In the genomic region with DNA sequence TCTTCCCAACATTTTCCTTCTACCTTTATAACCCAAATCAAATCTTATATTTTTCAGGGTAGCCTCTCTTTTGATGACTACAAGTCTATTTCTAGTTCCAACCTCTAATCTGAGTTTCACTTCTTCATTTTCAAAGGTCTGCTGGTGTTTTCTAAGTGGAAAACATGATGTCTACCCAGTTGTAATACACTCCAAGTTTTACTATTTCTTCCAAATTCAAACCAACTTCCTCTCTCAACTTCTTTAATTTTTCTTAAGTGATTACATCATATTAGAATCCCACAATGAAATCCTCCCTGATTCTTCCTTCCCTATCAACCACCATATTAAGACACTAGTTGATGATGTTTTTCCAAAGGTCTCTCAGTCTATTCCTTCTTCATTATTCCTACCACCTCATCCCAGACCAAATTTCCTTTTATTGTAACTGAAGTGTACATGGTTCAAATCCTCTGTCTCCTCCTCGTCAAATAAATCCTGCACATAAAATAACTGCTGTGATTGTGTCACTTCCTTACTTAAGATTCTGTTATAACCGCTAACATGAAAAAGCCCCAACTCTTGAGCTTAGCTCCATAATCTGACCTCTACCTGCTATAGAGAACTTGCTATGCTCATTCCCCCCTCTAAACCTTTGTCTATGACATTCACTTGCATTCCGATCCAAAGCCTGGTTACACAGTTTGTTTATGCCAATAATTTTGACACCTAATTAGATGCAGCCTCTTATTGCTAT, we compare ENCODE assay signal across 14 cellular contexts.
A peak's percentile ranks its signal among the peaks of the same experiment; 100 is the strongest.
DNase-seq lines count a peak whose midpoint lies in the region; ATAC-seq lines count a peak whose summit lies in the region.
"Had no signal": no experiment of that assay in that cellular context is flagged by ENCODE, and none has a peak within 500 bp of the region (broad histone marks: within the 10 kb centered on the region; RNA-seq: fewer than 3 reads in every experiment).

No MANE protein-coding gene starts in this region.

- H3K4me3 Mint-ChIP-seq in T-helper 2 cell treated with Interferon-gamma antibody and Interleukin-4, amounts not matched to agents 5 μg/mL and 100 μg/mL, for 36 hours = no peak overlapping the region
- H3K4me3 Mint-ChIP-seq: mesothelial cell of epicardium had no signal

- no peaks in the 10 kb centered on the region for H3K9me3 Mint-ChIP-seq in T-helper 2 cell treated with Interferon-gamma antibody and Interleukin-4, amounts not matched to agents 5 μg/mL and 100 μg/mL, for 36 hours

- no peaks in the 10 kb centered on the region for H3K4me1 Mint-ChIP-seq in T-helper 2 cell treated with Interferon-gamma antibody and Interleukin-4, amounts not matched to agents 5 μg/mL and 100 μg/mL, for 36 hours (ENCODE audit: low read depth)
- H3K4me1 Mint-ChIP-seq: mesothelial cell of epicardium had no signal

- DNase-seq in Kasumi-1 (lab: John Stamatoyannopoulos, UW) (peak; percentile 84), midbrain (lab: John Stamatoyannopoulos, UW) (peak; percentile 25), NCI-H2029 (lab: John Stamatoyannopoulos, UW) (no peak), glomerular visceral epithelial cell (ENCODE audit: extremely low spot score) (no peak)
- no peak for DNase-seq in T-helper 2 cell treated with Interferon-gamma antibody and Interleukin-4, amounts not matched to agents 5 μg/mL and 100 μg/mL, for 36 hours (ENCODE audit: low spot score)
- DNase-seq: IMR-90, NCI-H446 treated with DMSO at 0.1 percent for 48 hours, small intestine, stomach, T-helper 1 cell had no signal

- no peaks in the 10 kb centered on the region for H3K36me3 Mint-ChIP-seq in T-helper 2 cell treated with Interferon-gamma antibody and Interleukin-4, amounts not matched to agents 5 μg/mL and 100 μg/mL, for 36 hours (ENCODE audit: low read depth)
- H3K36me3 Mint-ChIP-seq: mesothelial cell of epicardium had no signal

- H3K27me3 Mint-ChIP-seq in T-helper 2 cell treated with Interferon-gamma antibody and Interleukin-4, amounts not matched to agents 5 μg/mL and 100 μg/mL, for 36 hours (ENCODE audit: low read depth) = no peaks in the 10 kb centered on the region

- H3K27ac Mint-ChIP-seq in T-helper 2 cell treated with Interferon-gamma antibody and Interleukin-4, amounts not matched to agents 5 μg/mL and 100 μg/mL, for 36 hours = no peak overlapping the region
- H3K27ac Mint-ChIP-seq: mesothelial cell of epicardium had no signal

- ATAC-seq in GM18520 (IDR thresholded peaks at IDR 0.05; ENCODE audit: unreplicated experiment) = peak; percentile 45
- ATAC-seq in HG02623 (IDR thresholded peaks at IDR 0.05; ENCODE audit: unreplicated experiment) = peak; percentile 79
- ATAC-seq in GM19463 (IDR thresholded peaks at IDR 0.05; ENCODE audit: unreplicated experiment) = no peak

Comparison
In these comparisons a context has a peak if more than half of its experiments do, and no peak if none do; other contexts are left out.
1. DNase-seq: peak in Kasumi-1 (2 of 2) and midbrain (single experiment); none in NCI-H2029 (single experiment), glomerular visceral epithelial cell (single experiment) and T-helper 2 cell treated with Interferon-gamma antibody and Interleukin-4, amounts not matched to agents 5 μg/mL and 100 μg/mL, for 36 hours (single experiment).